27 cellular contexts compared by ENCODE assay signal in genomic region chr7:17481118-17481517, GRCh38.
"Had no signal": no experiment of that assay in that cellular context is flagged by ENCODE, and none has a peak within 500 bp of the region (broad histone marks: within the 10 kb centered on the region; RNA-seq: fewer than 3 reads in every experiment).

No MANE protein-coding gene starts in this region.

- H3K27ac Mint-ChIP-seq: stimulated activated effector memory CD8-positive, alpha-beta T cell treated with anti-CD3 and anti-CD28 coated beads, Interleukin-12 subunit alpha, Interleukin-12 subunit beta, amount 100 ng/mL, for 72 hours; stimulated activated memory B cell treated with anti-CD40 and anti-IgM and Interleukin-4, amounts not matched to agents 10 μg/mL and 1 μg/mL and 100 μg/mL, for 72 hours; stimulated activated naive B cell treated with anti-CD40 and anti-IgM and Interleukin-4, amounts not matched to agents 10 μg/mL and 1 μg/mL and 100 μg/mL, for 72 hours; stimulated activated naive CD8-positive, alpha-beta T cell treated with anti-CD3 and anti-CD28 coated beads, Interleukin-15, amount 100 ng/mL, for 72 hours; stimulated activated naive CD8-positive, alpha-beta T cell treated with anti-CD3 and anti-CD28 coated beads, Interleukin-15, Interleukin-2, amounts not matched to agents 100 ng/mL and 50 ng/mL, for 24 hours; type B pancreatic cell had no signal

- H3K9me3 ChIP-seq: stomach, suprapubic skin, testis, thoracic aorta, thyroid gland, tibial artery, transverse colon, upper lobe of left lung, upper lobe of right lung, uterus, vagina had no signal

- H3K4me1 ChIP-seq: stomach, suprapubic skin, testis, thyroid gland, tibial artery, transverse colon, upper lobe of left lung, upper lobe of right lung, uterus, vagina had no signal

- H3K4me3 ChIP-seq: stomach, suprapubic skin, testis, thoracic aorta, thyroid gland, tibial artery, transverse colon, upper lobe of left lung, upper lobe of right lung, uterus, vagina had no signal

- H3K27ac ChIP-seq: stomach, suprapubic skin, testis, thoracic aorta, thyroid gland, tibial artery, transverse colon, upper lobe of left lung, upper lobe of right lung, uterus, vagina had no signal

- H3K36me3 ChIP-seq: stomach, suprapubic skin, thoracic aorta, thyroid gland, tibial artery, transverse colon, upper lobe of left lung, upper lobe of right lung, uterus, vagina had no signal

- H3K4me1 Mint-ChIP-seq: stimulated activated effector memory CD8-positive, alpha-beta T cell treated with anti-CD3 and anti-CD28 coated beads, Interleukin-12 subunit alpha, Interleukin-12 subunit beta, amount 100 ng/mL, for 72 hours; stimulated activated memory B cell treated with anti-CD40 and anti-IgM and Interleukin-4, amounts not matched to agents 10 μg/mL and 1 μg/mL and 100 μg/mL, for 72 hours; stimulated activated naive B cell treated with anti-CD40 and anti-IgM and Interleukin-4, amounts not matched to agents 10 μg/mL and 1 μg/mL and 100 μg/mL, for 72 hours; stimulated activated naive CD8-positive, alpha-beta T cell treated with anti-CD3 and anti-CD28 coated beads, Interleukin-15, amount 100 ng/mL, for 72 hours had no signal

- H3K27me3 Mint-ChIP-seq: stimulated activated memory B cell treated with anti-CD40 and anti-IgM and Interleukin-4, amounts not matched to agents 10 μg/mL and 1 μg/mL and 100 μg/mL, for 72 hours; stimulated activated naive B cell treated with anti-CD40 and anti-IgM and Interleukin-4, amounts not matched to agents 10 μg/mL and 1 μg/mL and 100 μg/mL, for 72 hours; stimulated activated naive CD8-positive, alpha-beta T cell treated with anti-CD3 and anti-CD28 coated beads, Interleukin-15, amount 100 ng/mL, for 72 hours; stimulated activated naive CD8-positive, alpha-beta T cell treated with anti-CD3 and anti-CD28 coated beads, Interleukin-15, Interleukin-2, amounts not matched to agents 100 ng/mL and 50 ng/mL, for 24 hours; type B pancreatic cell had no signal

- H3K9me3 Mint-ChIP-seq: stimulated activated effector memory CD8-positive, alpha-beta T cell treated with anti-CD3 and anti-CD28 coated beads, Interleukin-12 subunit alpha, Interleukin-12 subunit beta, amount 100 ng/mL, for 72 hours; stimulated activated memory B cell treated with anti-CD40 and anti-IgM and Interleukin-4, amounts not matched to agents 10 μg/mL and 1 μg/mL and 100 μg/mL, for 72 hours; stimulated activated naive CD8-positive, alpha-beta T cell treated with anti-CD3 and anti-CD28 coated beads, Interleukin-15, amount 100 ng/mL, for 72 hours; type B pancreatic cell had no signal

- ATAC-seq: stimulated activated effector memory CD8-positive, alpha-beta T cell treated with anti-CD3 and anti-CD28 coated beads, Interleukin-12 subunit alpha, Interleukin-12 subunit beta, amount 100 ng/mL, for 72 hours; stimulated activated memory B cell treated with anti-CD40 and anti-IgM and Interleukin-4, amounts not matched to agents 10 μg/mL and 1 μg/mL and 100 μg/mL, for 72 hours; stimulated activated naive B cell treated with anti-CD40 and anti-IgM and Interleukin-4, amounts not matched to agents 10 μg/mL and 1 μg/mL and 100 μg/mL, for 72 hours; stimulated activated naive CD8-positive, alpha-beta T cell treated with anti-CD3 and anti-CD28 coated beads, Interleukin-15, amount 100 ng/mL, for 72 hours; stimulated activated naive CD8-positive, alpha-beta T cell treated with anti-CD3 and anti-CD28 coated beads, Interleukin-15, Interleukin-2, amounts not matched to agents 100 U/mL and 50 U/mL, for 24 hours; upper lobe of right lung had no signal

- H3K4me3 Mint-ChIP-seq: stimulated activated effector memory CD8-positive, alpha-beta T cell treated with anti-CD3 and anti-CD28 coated beads, Interleukin-12 subunit alpha, Interleukin-12 subunit beta, amount 100 ng/mL, for 72 hours; stimulated activated memory B cell treated with anti-CD40 and anti-IgM and Interleukin-4, amounts not matched to agents 10 μg/mL and 1 μg/mL and 100 μg/mL, for 72 hours; stimulated activated naive B cell treated with anti-CD40 and anti-IgM and Interleukin-4, amounts not matched to agents 10 μg/mL and 1 μg/mL and 100 μg/mL, for 72 hours; stimulated activated naive CD8-positive, alpha-beta T cell treated with anti-CD3 and anti-CD28 coated beads, Interleukin-15, amount 100 ng/mL, for 72 hours; stimulated activated naive CD8-positive, alpha-beta T cell treated with anti-CD3 and anti-CD28 coated beads, Interleukin-15, Interleukin-2, amounts not matched to agents 100 ng/mL and 50 ng/mL, for 24 hours; type B pancreatic cell had no signal

- DNase-seq: stimulated activated CD4-positive, alpha-beta T cell treated with anti-CD3 and anti-CD28 coated beads, Interleukin-2, amount 100 ng/mL, for 48 hours; stimulated activated CD4-positive, alpha-beta T cell treated with anti-CD3 and anti-CD28 coated beads, Interleukin-4, amount 100 ng/mL, for 1 hour; stimulated activated CD4-positive, alpha-beta T cell treated with anti-CD3 and anti-CD28 coated beads, Interleukin-4, amount 100 ng/mL, for 24 hours; stimulated activated CD4-positive, alpha-beta T cell treated with anti-CD3 and anti-CD28 coated beads, Interleukin-4, amount 100 ng/mL, for 4 hours; stimulated activated CD8-positive, alpha-beta memory T cell treated with anti-CD3 and anti-CD28 coated beads, Interleukin-4, amount 100 ng/mL, for 48 hours; stimulated activated naive B cell treated with anti-CD40 and anti-IgM and Interleukin-4, amounts not matched to agents 10 μg/mL and 1 μg/mL and 100 μg/mL, for 72 hours; stimulated activated naive CD4-positive, alpha-beta T cell; stimulated activated naive CD4-positive, alpha-beta T cell treated with Interleukin-2 at 50 U/mL for 16 hours; stimulated activated naive CD8-positive, alpha-beta T cell treated with anti-CD3 and anti-CD28 coated beads, Interleukin-15, amount 100 ng/mL, for 72 hours; stimulated activated naive CD8-positive, alpha-beta T cell treated with anti-CD3 and anti-CD28 coated beads, Interleukin-15, Interleukin-2, amounts not matched to agents 100 U/mL and 50 U/mL, for 24 hours; stomach; substantia nigra; testis; thyroid gland; tibial artery; transverse colon; upper lobe of left lung; upper lobe of right lung; uterus had no signal

- FAIRE-seq: urothelium cell line had no signal

- H3K36me3 Mint-ChIP-seq: stimulated activated effector memory CD8-positive, alpha-beta T cell treated with anti-CD3 and anti-CD28 coated beads, Interleukin-12 subunit alpha, Interleukin-12 subunit beta, amount 100 ng/mL, for 72 hours; stimulated activated memory B cell treated with anti-CD40 and anti-IgM and Interleukin-4, amounts not matched to agents 10 μg/mL and 1 μg/mL and 100 μg/mL, for 72 hours; stimulated activated naive B cell treated with anti-CD40 and anti-IgM and Interleukin-4, amounts not matched to agents 10 μg/mL and 1 μg/mL and 100 μg/mL, for 72 hours; type B pancreatic cell had no signal

- H3K27me3 ChIP-seq: stomach, suprapubic skin, testis, thyroid gland, tibial artery, transverse colon, upper lobe of left lung, upper lobe of right lung, uterus, vagina had no signal
